In the genomic region with DNA sequence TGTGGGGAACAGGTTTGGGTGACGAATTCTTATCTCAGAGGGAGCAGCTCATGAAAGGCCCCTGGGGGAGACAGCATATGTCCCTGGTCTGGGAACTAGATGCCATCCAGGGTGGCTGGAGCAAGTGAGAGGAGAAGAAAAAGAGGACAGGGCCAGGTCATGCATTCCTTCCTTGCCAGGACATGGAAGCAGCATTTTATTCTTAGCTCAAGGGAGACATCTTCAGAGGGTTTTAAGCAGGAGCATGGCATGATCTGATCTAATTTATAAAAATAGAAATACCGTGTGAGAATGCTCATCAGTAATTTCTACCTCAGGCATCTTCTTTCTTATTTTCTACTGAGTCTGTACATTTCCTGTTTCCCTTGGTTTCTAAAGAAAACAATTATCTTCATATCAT, we compare ENCODE assay signal across 37 cellular contexts.
"Had no signal": no experiment of that assay in that cellular context is flagged by ENCODE, and none has a peak within 500 bp of the region (broad histone marks: within the 10 kb centered on the region; RNA-seq: fewer than 3 reads in every experiment).

No MANE protein-coding gene starts in this region.

- H3K27ac ChIP-seq: breast epithelium, coronary artery, heart right ventricle, ovary, thyroid gland, upper lobe of left lung, vagina, WERI-Rb-1 had no signal

- H3K27me3 Mint-ChIP-seq: activated CD4-positive, alpha-beta memory T cell treated with anti-CD3 and anti-CD28 coated beads, Interleukin-2, amount 10 ng/mL, durations not matched to agents 7 days and 5 days; activated CD4-positive, alpha-beta T cell treated with anti-CD3 and anti-CD28 coated beads, Interleukin-2, amount 10 ng/mL, durations not matched to agents 24 days and 14 days; central memory CD8-positive, alpha-beta T cell; naive thymus-derived CD4-positive, alpha-beta T cell; progenitor cell of endocrine pancreas; stimulated activated memory B cell treated with anti-CD40 and anti-IgM and Interleukin-4, amounts not matched to agents 10 μg/mL and 1 μg/mL and 100 μg/mL, for 72 hours; stimulated activated naive CD8-positive, alpha-beta T cell treated with anti-CD3 and anti-CD28 coated beads, Interleukin-15, amount 100 ng/mL, for 72 hours had no signal

- H3K4me1 ChIP-seq: breast epithelium, heart right ventricle, thyroid gland, upper lobe of left lung, vagina had no signal

- DNase-seq: activated CD4-positive, alpha-beta memory T cell treated with anti-CD3 and anti-CD28 coated beads, Interleukin-2, amount 10 ng/mL, durations not matched to agents 7 days and 5 days; activated CD4-positive, alpha-beta T cell treated with anti-CD3 and anti-CD28 coated beads, Interleukin-2, amount 10 ng/mL, durations not matched to agents 24 days and 14 days; activated CD4-positive, CD25-positive, alpha-beta regulatory T cell treated with anti-CD3 and anti-CD28 coated beads, Interleukin-2, amount 50 U/mL, for 72 hours; activated CD8-positive, alpha-beta memory T cell treated with anti-CD3 and anti-CD28 coated beads, Interleukin-2, amount 50 U/mL, for 48 hours; activated gamma-delta T cell treated with Interleukin-2 at 50 U/mL for 16 hours; activated naive CD4-positive, alpha-beta T cell treated with anti-CD3 and anti-CD28 coated beads, Interleukin-2, amount 50 U/mL, for 16 hours; activated T-cell treated with anti-CD3 and anti-CD28 coated beads, Interleukin-2, amount 50 U/mL, for 4 hours; amniotic stem cell; dorsolateral prefrontal cortex; effector memory CD4-positive, alpha-beta T cell; erythroblast; foreskin fibroblast; heart right ventricle; naive thymus-derived CD4-positive, alpha-beta T cell; ovary; stimulated activated CD4-positive, alpha-beta T cell treated with anti-CD3 and anti-CD28 coated beads, Interleukin-1b, Interleukin-23, amount 100 ng/mL, for 48 hours; stimulated activated CD4-positive, alpha-beta T cell treated with anti-CD3 and anti-CD28 coated beads, Interleukin-4, amount 100 ng/mL, for 4 hours; stimulated activated CD8-positive, alpha-beta memory T cell treated with anti-CD3 and anti-CD28 coated beads, Interleukin-4, amount 100 ng/mL, for 48 hours; stimulated activated naive CD8-positive, alpha-beta T cell treated with anti-CD3 and anti-CD28 coated beads, Interleukin-15, amount 100 ng/mL, for 72 hours; substantia nigra; SW 1271; T-helper 9 cell; thyroid gland; upper lobe of left lung; WERI-Rb-1 had no signal

- H3K4me3 Mint-ChIP-seq: activated CD4-positive, alpha-beta memory T cell treated with anti-CD3 and anti-CD28 coated beads, Interleukin-2, amount 10 ng/mL, durations not matched to agents 7 days and 5 days; activated CD4-positive, alpha-beta T cell treated with anti-CD3 and anti-CD28 coated beads, Interleukin-2, amount 10 ng/mL, durations not matched to agents 24 days and 14 days; activated T-cell treated with anti-CD3 and anti-CD28 coated beads, Interleukin-2, amount 50 U/mL, for 4 hours; activated T-helper 17 cell treated with anti-CD3 and anti-CD28 coated beads, Interleukin-2, amount 50 U/mL, for 72 hours; central memory CD8-positive, alpha-beta T cell; naive thymus-derived CD4-positive, alpha-beta T cell; stimulated activated memory B cell treated with anti-CD40 and anti-IgM and Interleukin-4, amounts not matched to agents 10 μg/mL and 1 μg/mL and 100 μg/mL, for 72 hours; stimulated activated naive CD8-positive, alpha-beta T cell treated with anti-CD3 and anti-CD28 coated beads, Interleukin-15, amount 100 ng/mL, for 72 hours; T-helper 1 cell treated with Interleukin-12 subunit alpha and Interleukin-12 subunit beta and Interleukin-4 antibody, amounts not matched to agents 30 μg/mL and 1 μg/mL, for 36 hours had no signal

- H3K27me3 ChIP-seq: breast epithelium, heart right ventricle, ovary, thyroid gland, upper lobe of left lung, vagina had no signal

- H3K4me2 ChIP-seq: smooth muscle cell had no signal

- ATAC-seq: activated T-cell treated with anti-CD3 and anti-CD28 coated beads, Interleukin-2, amount 50 U/mL, for 4 hours; activated T-helper 17 cell treated with anti-CD3 and anti-CD28 coated beads, Interleukin-2, amount 50 U/mL, for 72 hours; left lobe of liver; naive thymus-derived CD4-positive, alpha-beta T cell; sciatic nerve; stimulated activated memory B cell treated with anti-CD40 and anti-IgM and Interleukin-4, amounts not matched to agents 10 μg/mL and 1 μg/mL and 100 μg/mL, for 72 hours; stimulated activated naive CD8-positive, alpha-beta T cell treated with anti-CD3 and anti-CD28 coated beads, Interleukin-15, amount 100 ng/mL, for 72 hours had no signal

- H3K36me3 Mint-ChIP-seq: stimulated activated memory B cell treated with anti-CD40 and anti-IgM and Interleukin-4, amounts not matched to agents 10 μg/mL and 1 μg/mL and 100 μg/mL, for 72 hours had no signal

- H3K27ac Mint-ChIP-seq: activated CD4-positive, alpha-beta memory T cell treated with anti-CD3 and anti-CD28 coated beads, Interleukin-2, amount 10 ng/mL, durations not matched to agents 7 days and 5 days; activated CD4-positive, alpha-beta T cell treated with anti-CD3 and anti-CD28 coated beads, Interleukin-2, amount 10 ng/mL, durations not matched to agents 24 days and 14 days; activated T-helper 17 cell treated with anti-CD3 and anti-CD28 coated beads, Interleukin-2, amount 50 U/mL, for 72 hours; naive thymus-derived CD4-positive, alpha-beta T cell; progenitor cell of endocrine pancreas; stimulated activated memory B cell treated with anti-CD40 and anti-IgM and Interleukin-4, amounts not matched to agents 10 μg/mL and 1 μg/mL and 100 μg/mL, for 72 hours; stimulated activated naive CD8-positive, alpha-beta T cell treated with anti-CD3 and anti-CD28 coated beads, Interleukin-15, amount 100 ng/mL, for 72 hours; T-helper 1 cell treated with Interleukin-12 subunit alpha and Interleukin-12 subunit beta and Interleukin-4 antibody, amounts not matched to agents 30 μg/mL and 1 μg/mL, for 36 hours had no signal

- H3K9me3 ChIP-seq: ovary, thyroid gland, vagina had no signal

- H3K4me3 ChIP-seq: breast epithelium, coronary artery, dorsolateral prefrontal cortex, heart right ventricle, lung, ovary, smooth muscle cell, thyroid gland, upper lobe of left lung, vagina had no signal

- H3K36me3 ChIP-seq: breast epithelium, heart right ventricle, ovary, thyroid gland, upper lobe of left lung, vagina, WERI-Rb-1 had no signal

- H3K4me1 Mint-ChIP-seq: activated CD4-positive, alpha-beta memory T cell treated with anti-CD3 and anti-CD28 coated beads, Interleukin-2, amount 10 ng/mL, durations not matched to agents 7 days and 5 days; activated CD4-positive, alpha-beta T cell treated with anti-CD3 and anti-CD28 coated beads, Interleukin-2, amount 10 ng/mL, durations not matched to agents 24 days and 14 days; activated T-helper 17 cell treated with anti-CD3 and anti-CD28 coated beads, Interleukin-2, amount 50 U/mL, for 72 hours; central memory CD8-positive, alpha-beta T cell; naive thymus-derived CD4-positive, alpha-beta T cell; stimulated activated memory B cell treated with anti-CD40 and anti-IgM and Interleukin-4, amounts not matched to agents 10 μg/mL and 1 μg/mL and 100 μg/mL, for 72 hours; stimulated activated naive CD8-positive, alpha-beta T cell treated with anti-CD3 and anti-CD28 coated beads, Interleukin-15, amount 100 ng/mL, for 72 hours had no signal
